Comparison of ENCODE assay signal across 16 cellular contexts in the genomic region with DNA sequence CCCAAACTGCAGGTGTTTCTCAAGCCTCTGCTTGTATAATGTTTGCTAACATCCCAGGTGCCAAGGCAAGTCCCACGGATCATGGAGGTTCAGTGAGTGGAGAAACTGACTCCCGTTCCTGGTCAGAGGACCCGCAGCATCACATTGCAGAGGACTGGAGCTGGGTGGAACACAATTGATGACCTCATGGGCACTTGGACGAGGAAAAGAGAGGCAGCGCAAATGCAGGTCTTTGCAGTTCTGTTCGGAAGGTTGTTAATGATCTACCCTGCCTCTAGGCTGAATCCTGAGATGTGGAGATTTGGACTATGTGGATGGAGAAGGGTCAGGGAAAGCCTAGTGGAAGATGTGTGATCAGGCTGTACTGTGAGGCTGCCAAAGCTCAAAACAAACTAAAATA.
"Had no signal": no experiment of that assay in that cellular context is flagged by ENCODE, and none has a peak within 500 bp of the region (broad histone marks: within the 10 kb centered on the region; RNA-seq: fewer than 3 reads in every experiment).

No MANE protein-coding gene starts in this region.

- H3K36me3 Mint-ChIP-seq: naive thymus-derived CD4-positive, alpha-beta T cell had no signal

- H3K4me3 ChIP-seq: dorsolateral prefrontal cortex, heart right ventricle, ovary, prostate gland had no signal

- DNase-seq: central memory CD4-positive, alpha-beta T cell; cortex of kidney; dorsolateral prefrontal cortex; effector CD8-positive, alpha-beta T cell; heart right ventricle; hypothalamus; islet precursor cell; left ventricle myocardium superior; mesendoderm; naive thymus-derived CD4-positive, alpha-beta T cell; ovary; small intestine; stimulated activated CD4-positive, alpha-beta T cell treated with anti-CD3 and anti-CD28 coated beads, Interleukin-12 subunit alpha, Interleukin-12 subunit beta, amount 100 ng/mL, for 4 hours; stimulated activated naive CD4-positive, alpha-beta T cell treated with Interleukin-2 at 50 U/mL for 16 hours; trophoblast cell had no signal

- H3K27me3 ChIP-seq: dorsolateral prefrontal cortex, heart right ventricle, ovary had no signal

- H3K27ac Mint-ChIP-seq: naive thymus-derived CD4-positive, alpha-beta T cell had no signal

- H3K36me3 ChIP-seq: heart right ventricle, ovary, prostate gland had no signal

- H3K27ac ChIP-seq: dorsolateral prefrontal cortex, heart right ventricle, ovary, prostate gland had no signal

- H3K9me3 Mint-ChIP-seq: naive thymus-derived CD4-positive, alpha-beta T cell had no signal

- H3K4me1 ChIP-seq: heart right ventricle, prostate gland had no signal

- H3K9me3 ChIP-seq: ovary, prostate gland had no signal

- H3K4me1 Mint-ChIP-seq: naive thymus-derived CD4-positive, alpha-beta T cell had no signal

- ATAC-seq: heart right ventricle; left ventricle myocardium superior; naive thymus-derived CD4-positive, alpha-beta T cell had no signal

- H3K4me3 Mint-ChIP-seq: naive thymus-derived CD4-positive, alpha-beta T cell had no signal
